ENCODE assay signal across 20 cellular contexts in genomic region chr20:32780278-32780677, GRCh38. TPM values are rescaled to one million over a fixed set of nuclear protein-coding genes. Genes with fewer than 3 reads are reported as not detected.
A peak's percentile ranks its signal among the peaks of the same experiment; 100 is the strongest.
DNase-seq lines count a peak whose midpoint lies in the region; ATAC-seq, FAIRE-seq and TF ChIP-seq lines count a peak whose summit lies in the region.
"Had no signal": no experiment of that assay in that cellular context is flagged by ENCODE, and none has a peak within 500 bp of the region (broad histone marks: within the 10 kb centered on the region; RNA-seq: fewer than 3 reads in every experiment).

No MANE protein-coding gene starts in this region.

- WGBS in H9 (ENCODE audit: extremely low coverage, insufficient read length, low lambda C conversion rate), result no CpG with 5 or more reads among the region's 16 CpGs
- 93% methylated on average over 16 of the region's 16 CpGs; no CpG with 5 or more reads in 1 of the 2 experiments for WGBS in H1 (ENCODE audit: extremely low coverage in 1 of 2, insufficient coverage in 1 of 2, insufficient read length in 1 of 2, insufficient replicate concordance in 2 of 2, low coverage in 1 of 2, low lambda C conversion rate in 2 of 2, missing lambda C conversion rate in 1 of 2), 2 experiments
- WGBS in mesenchymal stem cell, result 95% methylated on average over 16 of the region's 16 CpGs

- H4K5ac ChIP-seq in H9 (ENCODE audit: insufficient read length, low read depth, low read length), result no peak overlapping the region
- H4K5ac ChIP-seq in H1 (ENCODE audit: insufficient read length, low read depth, low read length), result no peak overlapping the region

- TF ChIP-seq CTCF in H9 (conservative IDR thresholded peaks at IDR 0.05) (no peak), H1 (IDR thresholded peaks at IDR 0.05; ENCODE audit: control extremely low read depth in 1 of 3, insufficient read depth in 1 of 3, low read depth in 1 of 3, low read length in 3 of 3) (no peak), neural cell (IDR thresholded peaks at IDR 0.05; ENCODE audit: poor library complexity, severe bottlenecking) (no peak)

- no peaks in the 10 kb centered on the region for H4K20me1 ChIP-seq in BLaER1
- H4K20me1 ChIP-seq in H9 (ENCODE audit: control insufficient read depth, insufficient read depth, insufficient read length), result peaks cover 2% of the 10 kb centered on the region
- peaks cover 60% of the 10 kb centered on the region in 2 experiments for H4K20me1 ChIP-seq in H1 (replicated peaks in 1 of 2; ENCODE audit: control insufficient read depth in 1 of 2, insufficient read depth in 2 of 2, low read length in 2 of 2)
- no peaks in the 10 kb centered on the region for H4K20me1 ChIP-seq in neural cell (ENCODE audit: insufficient read depth)

- no peak overlapping the region for H3K18ac ChIP-seq in H9 (ENCODE audit: insufficient read length, low read depth, low read length)
- H3K18ac ChIP-seq in H1 (ENCODE audit: extremely low read depth, low read length), result no peak overlapping the region; the same call in 1 of the 2 replicates
- no peak overlapping the region for H3K18ac ChIP-seq in mesenchymal stem cell (ENCODE audit: low read depth in 1 of 2, low read length in 2 of 2)

- POLR2A ChIA-PET in H1 (lab: Charles Lee; ENCODE audit: partially characterized antibody), result interaction anchor here (0.7 to 9.3 kb wide), 8 partner anchors 10 to 107 kb away, joined by 3 to 209 read pairs (median 4); partner anchors contain the start of genes C20orf203 and DNMT3B
- POLR2A ChIA-PET in naive thymus-derived CD4-positive, alpha-beta T cell (lab: Charles Lee), result no interaction called here

- H2BK5ac ChIP-seq in H9 (ENCODE audit: insufficient read length, low read length), result no peak overlapping the region
- H2BK5ac ChIP-seq in H1 (ENCODE audit: low read depth, low read length), result peak overlapping the region; percentile 57; the same call in 1 of the 2 replicates
- H2BK5ac ChIP-seq in mesenchymal stem cell (ENCODE audit: low read depth, low read length, poor library complexity, severe bottlenecking), result no peak overlapping the region

- H3K27me3 Mint-ChIP-seq in H9 (ENCODE audit: low read depth), result no peaks in the 10 kb centered on the region; the same call in 1 of the 2 replicates
- H3K27me3 Mint-ChIP-seq in naive thymus-derived CD4-positive, alpha-beta T cell, result no peaks in the 10 kb centered on the region
- H3K27me3 Mint-ChIP-seq: CD4-positive, CD25-positive, alpha-beta regulatory T cell had no signal

- no peaks in the 10 kb centered on the region for H3K9me2 ChIP-seq in neural cell (ENCODE audit: insufficient read depth, low read length)

- no peak for TF ChIP-seq RAD21 in H1 (IDR thresholded peaks at IDR 0.05 in 1 of 2, conservative IDR thresholded peaks at IDR 0.05 in 1 of 2; ENCODE audit: low read depth in 2 of 2, low read length in 2 of 2)
- no peak for TF ChIP-seq RAD21 in neural cell (conservative IDR thresholded peaks at IDR 0.05)

- H3K23ac ChIP-seq in H9 (ENCODE audit: insufficient read length, low read depth, low read length) (no peak overlapping the region), H1 (ENCODE audit: insufficient read length) (no peak overlapping the region), mesenchymal stem cell (ENCODE audit: low read length in 2 of 2) (no peak overlapping the region)

- no peak overlapping the region for H2AFZ ChIP-seq in H9 (ENCODE audit: low read length)
- H2AFZ ChIP-seq in H1 (ENCODE audit: low read length), result no peak overlapping the region
- no peak overlapping the region for H2AFZ ChIP-seq in neural cell (ENCODE audit: low read depth, low read length)
- no peak overlapping the region for H2AFZ ChIP-seq in mesenchymal stem cell (ENCODE audit: low read depth, low read length)

- H3K36me3 ChIP-seq in BLaER1, result peaks cover 10% of the 10 kb centered on the region; the same call in 1 of the 2 replicates
- peaks cover 45 to 93% (median 55%) of the 10 kb centered on the region in 4 experiments for H3K36me3 ChIP-seq in H1 (ENCODE audit: control insufficient read depth in 2 of 4, insufficient read depth in 4 of 4, low read length in 3 of 4)
- no peaks in the 10 kb centered on the region for H3K36me3 ChIP-seq in neural cell (ENCODE audit: insufficient read depth, low read length)
- H3K36me3 ChIP-seq in naive thymus-derived CD4-positive, alpha-beta T cell (ENCODE audit: control insufficient read depth in 2 of 3, insufficient read depth in 3 of 3, low read length in 3 of 3), result no peaks in the 10 kb centered on the region
- H3K36me3 ChIP-seq in mesenchymal stem cell (ENCODE audit: control insufficient read depth in 1 of 2, insufficient read depth in 2 of 2, low read depth in 1 of 2, low read length in 2 of 2), result peaks cover 14 to 28% of the 10 kb centered on the region in 2 experiments

- intact Hi-C loops in naive thymus-derived CD4-positive, alpha-beta T cell (cut with micrococcal nuclease), result no loop called here

- H3K27me3 ChIP-seq in BLaER1 (no peaks in the 10 kb centered on the region), H9 (ENCODE audit: insufficient read depth, low read length) (no peaks in the 10 kb centered on the region), H1 (replicated peaks in 1 of 4; ENCODE audit: control insufficient read depth in 3 of 4, extremely low read depth in 1 of 4, insufficient read depth in 3 of 4, low read length in 3 of 4) (no peaks in the 10 kb centered on the region), neural cell (ENCODE audit: insufficient read depth, low read depth, low read length) (no peaks in the 10 kb centered on the region), mesenchymal stem cell (ENCODE audit: control insufficient read depth in 1 of 2, insufficient read depth in 1 of 2, low read length in 2 of 2) (no peaks in the 10 kb centered on the region)
- H3K27me3 ChIP-seq in naive thymus-derived CD4-positive, alpha-beta T cell (ENCODE audit: control insufficient read depth in 2 of 2, insufficient read depth in 2 of 2, low read length in 2 of 2), result no peaks in the 10 kb centered on the region
- H3K27me3 ChIP-seq: MG63, SJCRH30 had no signal

- TF ChIP-seq POLR2A in H1 (IDR thresholded peaks at IDR 0.05; ENCODE audit: control extremely low read depth in 1 of 2, low read depth in 2 of 2, low read length in 2 of 2), result no peak

- no peak overlapping the region for H4K8ac ChIP-seq in H9 (replicated peaks; ENCODE audit: insufficient read length, low read depth, low read length)
- H4K8ac ChIP-seq in H1 (ENCODE audit: extremely low read depth, insufficient read depth, low read length), result no peak overlapping the region
- H4K8ac ChIP-seq in mesenchymal stem cell (ENCODE audit: low read length), result no peak overlapping the region

- no peaks in the 10 kb centered on the region for H3K9me3 ChIP-seq in BLaER1
- no peaks in the 10 kb centered on the region for H3K9me3 ChIP-seq in H9 (ENCODE audit: control insufficient read depth, low read depth, low read length)
- no peaks in the 10 kb centered on the region for H3K9me3 ChIP-seq in H1 (ENCODE audit: insufficient read depth in 2 of 2, low read depth in 1 of 2, low read length in 1 of 2)
- no peaks in the 10 kb centered on the region for H3K9me3 ChIP-seq in neural cell (ENCODE audit: low read length)
- H3K9me3 ChIP-seq in naive thymus-derived CD4-positive, alpha-beta T cell (ENCODE audit: control insufficient read depth in 2 of 3, low read length in 3 of 3), result no peaks in the 10 kb centered on the region
- H3K9me3 ChIP-seq in mesenchymal stem cell (ENCODE audit: control insufficient read depth, low read length), result no peaks in the 10 kb centered on the region
- H3K9me3 ChIP-seq: MG63, SJCRH30 had no signal

- H3K23me2 ChIP-seq in H9 (ENCODE audit: insufficient read length, low read depth, low read length, poor library complexity, severe bottlenecking) (no peaks in the 10 kb centered on the region), H1 (ENCODE audit: low read depth, low read length) (no peaks in the 10 kb centered on the region)

- no peak overlapping the region for H2BK12ac ChIP-seq in H9 (ENCODE audit: insufficient read length, low read depth, low read length)
- no peak overlapping the region for H2BK12ac ChIP-seq in H1 (ENCODE audit: low read depth, low read length)
- no peak overlapping the region for H2BK12ac ChIP-seq in mesenchymal stem cell (ENCODE audit: low read length in 2 of 2)

- H3K56ac ChIP-seq in H9 (ENCODE audit: insufficient read length, low read depth, low read length) (no peak overlapping the region), H1 (replicated peaks; ENCODE audit: insufficient read length, low read depth, low read length) (no peak overlapping the region)

- H3K4me3 Mint-ChIP-seq in H9, result no peak overlapping the region
- H3K4me3 Mint-ChIP-seq in naive thymus-derived CD4-positive, alpha-beta T cell, result no peak overlapping the region
- H3K4me3 Mint-ChIP-seq: CD4-positive, CD25-positive, alpha-beta regulatory T cell had no signal

- TF ChIP-seq EP300 in H1 (IDR thresholded peaks at IDR 0.05; ENCODE audit: borderline replicate concordance in 1 of 2, low read depth in 2 of 2, low read length in 2 of 2) (no peak), neural cell (conservative IDR thresholded peaks at IDR 0.05; ENCODE audit: poor library complexity, severe bottlenecking) (no peak)

- peak overlapping the region; percentile 44; the same call in 1 of the 2 replicates for H3K27ac ChIP-seq in BLaER1
- no peak overlapping the region for H3K27ac ChIP-seq in H9 (ENCODE audit: insufficient read length, low read depth, low read length)
- H3K27ac ChIP-seq in H1 (ENCODE audit: low read depth, low read length), result peak overlapping the region; percentile 73
- no peak overlapping the region for H3K27ac ChIP-seq in neural cell (ENCODE audit: low read length)
- H3K27ac ChIP-seq in naive thymus-derived CD4-positive, alpha-beta T cell (ENCODE audit: low read depth, low read length), result no peak overlapping the region
- H3K27ac ChIP-seq in mesenchymal stem cell (ENCODE audit: low read length, poor library complexity, severe bottlenecking), result no peak overlapping the region
- H3K27ac ChIP-seq: SJCRH30 had no signal

- H3K9me3 Mint-ChIP-seq in H9, result no peaks in the 10 kb centered on the region
- no peaks in the 10 kb centered on the region for H3K9me3 Mint-ChIP-seq in naive thymus-derived CD4-positive, alpha-beta T cell
- H3K9me3 Mint-ChIP-seq: CD4-positive, CD25-positive, alpha-beta regulatory T cell had no signal

- H3K4ac ChIP-seq in H9 (ENCODE audit: low read depth, low read length), result no peak overlapping the region
- no peak overlapping the region for H3K4ac ChIP-seq in H1 (replicated peaks; ENCODE audit: insufficient read length, low read depth, low read length)
- H3K4ac ChIP-seq in mesenchymal stem cell (ENCODE audit: low read depth in 1 of 2, low read length in 2 of 2), result no peak overlapping the region

- DNase-seq in H9, result no peak
- no peak for DNase-seq in H1 (ENCODE audit: low read depth in 1 of 2, low spot score in 2 of 2)
- DNase-seq in naive thymus-derived CD4-positive, alpha-beta T cell, result no peak
- no peak for DNase-seq in NCI-H510A treated with DMSO at 0.1 percent for 48 hours (lab: John Stamatoyannopoulos, UW)
- no peak for DNase-seq in effector CD8-positive, alpha-beta T cell (lab: John Stamatoyannopoulos, UW)
- DNase-seq in mesenchymal stem cell, result no peak
- DNase-seq: CD4-positive, CD25-positive, alpha-beta regulatory T cell; EL; GF-D8; MG63; NCI-H1048; NCI-H524 treated with DMSO at 0.1 percent for 48 hours; OCI-M1; SJCRH30 had no signal

- H2BK15ac ChIP-seq in H9 (ENCODE audit: low read depth, low read length) (no peak overlapping the region), H1 (ENCODE audit: low read length) (no peak overlapping the region), mesenchymal stem cell (ENCODE audit: low read depth, poor library complexity, severe bottlenecking) (no peak overlapping the region)

- peaks cover 58 to 69% of the 10 kb centered on the region in 2 experiments for H3K4me1 Mint-ChIP-seq in H9
- peaks cover 3 to 33% (median 29%) of the 10 kb centered on the region in 7 donors for H3K4me1 Mint-ChIP-seq in naive thymus-derived CD4-positive, alpha-beta T cell

- peaks cover 31% of the 10 kb centered on the region; the same call in 1 of the 2 replicates for H3K79me2 ChIP-seq in H9 (ENCODE audit: insufficient read depth, low read length)
- H3K79me2 ChIP-seq in H1 (ENCODE audit: control insufficient read depth in 1 of 2, insufficient read depth in 2 of 2, low read length in 2 of 2), result peaks cover 26 to 95% of the 10 kb centered on the region in 2 experiments
- peaks cover 2% of the 10 kb centered on the region for H3K79me2 ChIP-seq in neural cell (replicated peaks; ENCODE audit: insufficient read depth, low read length)

- H3K36me3 Mint-ChIP-seq in H9 (ENCODE audit: insufficient read depth in 1 of 3, low read depth in 3 of 3), result peaks cover 63 to 96% (median 81%) of the 10 kb centered on the region in 3 experiments
- peaks cover 0 to 9% (median 0%) of the 10 kb centered on the region in 5 donors for H3K36me3 Mint-ChIP-seq in naive thymus-derived CD4-positive, alpha-beta T cell
- H3K36me3 Mint-ChIP-seq: CD4-positive, CD25-positive, alpha-beta regulatory T cell had no signal

- ATAC-seq in naive thymus-derived CD4-positive, alpha-beta T cell, result no peak
- ATAC-seq: HCT116 had no signal

- H3K4me1 ChIP-seq in BLaER1 (peaks cover 73% of the 10 kb centered on the region), H9 (ENCODE audit: insufficient read depth, low read length) (peaks cover 3% of the 10 kb centered on the region; the same call in 1 of the 2 replicates), H1 (replicated peaks in 1 of 4; ENCODE audit: control insufficient read depth in 3 of 4, insufficient read depth in 4 of 4, low read length in 3 of 4) (peaks cover 20 to 44% (median 29%) of the 10 kb centered on the region in 4 experiments), mesenchymal stem cell (ENCODE audit: control insufficient read depth, insufficient read depth, low read depth, low read length) (peaks cover 17% of the 10 kb centered on the region)
- H3K4me1 ChIP-seq in naive thymus-derived CD4-positive, alpha-beta T cell (ENCODE audit: control insufficient read depth in 2 of 2, insufficient read depth in 2 of 2, low read length in 2 of 2), result no peaks in the 10 kb centered on the region

- H3K9ac ChIP-seq in BLaER1, result 0 out of 2 replicates have a peak overlapping the region, but pooled peaks have one; percentile 6
- H3K9ac ChIP-seq in H9 (ENCODE audit: extremely low read depth, insufficient read length, low read length), result no peak overlapping the region
- H3K9ac ChIP-seq in H1 (replicated peaks in 1 of 4; ENCODE audit: extremely low read depth in 1 of 4, low read depth in 3 of 4, low read length in 3 of 4), result no peak overlapping the region; a peak in 1 of 7 replicates
- no peak overlapping the region for H3K9ac ChIP-seq in neural cell (ENCODE audit: low read length)
- no peak overlapping the region for H3K9ac ChIP-seq in mesenchymal stem cell (ENCODE audit: low read length)

- H4K91ac ChIP-seq in H9 (ENCODE audit: insufficient read length, low read depth, low read length), result no peak overlapping the region
- H4K91ac ChIP-seq in H1 (replicated peaks; ENCODE audit: insufficient read length, low read length), result no peak overlapping the region
- H4K91ac ChIP-seq in mesenchymal stem cell (ENCODE audit: low read length), result no peak overlapping the region

- H2BK120ac ChIP-seq in H9 (ENCODE audit: low read depth, low read length, poor library complexity, severe bottlenecking) (no peak overlapping the region), H1 (replicated peaks; ENCODE audit: low read depth, low read length) (no peak overlapping the region), mesenchymal stem cell (ENCODE audit: low read depth, low read length) (no peak overlapping the region)

- H3K79me1 ChIP-seq in H9 (ENCODE audit: insufficient read depth, low read depth, low read length, poor library complexity, severe bottlenecking) (peaks cover 3% of the 10 kb centered on the region), H1 (ENCODE audit: low read depth, low read length) (peaks cover 10% of the 10 kb centered on the region), mesenchymal stem cell (replicated peaks; ENCODE audit: low read length, poor library complexity, severe bottlenecking) (peaks cover 13% of the 10 kb centered on the region)

- no peaks in the 10 kb centered on the region for H3F3A ChIP-seq in neural cell (ENCODE audit: insufficient read depth, low read length, poor library complexity, severe bottlenecking)

- no peak overlapping the region for H3T11ph ChIP-seq in H9 (ENCODE audit: low read length)

- H3K14ac ChIP-seq in H9 (ENCODE audit: insufficient read depth, low read length), result no peak overlapping the region
- H3K14ac ChIP-seq in H1 (ENCODE audit: insufficient read length), result no peak overlapping the region
- no peak overlapping the region for H3K14ac ChIP-seq in mesenchymal stem cell (ENCODE audit: low read length in 2 of 2)

- H3K4me3 ChIP-seq in BLaER1 (no peak overlapping the region), H1 (ENCODE audit: extremely low read depth in 1 of 4, insufficient read depth in 2 of 4, low read depth in 3 of 4, low read length in 4 of 4) (no peak overlapping the region; a peak in 1 of 8 replicates), neural cell (ENCODE audit: low read length) (peak overlapping the region; percentile 10), mesenchymal stem cell (ENCODE audit: insufficient read depth in 1 of 2, low read depth in 1 of 2, low read length in 2 of 2) (no peak overlapping the region)
- no peak overlapping the region for H3K4me3 ChIP-seq in naive thymus-derived CD4-positive, alpha-beta T cell (ENCODE audit: low read length)
- H3K4me3 ChIP-seq: K562, MG63, SJCRH30 had no signal

- peak overlapping the region; percentile 70 to 84 (median 80); a peak in 6 of 7 replicates for H3K27ac Mint-ChIP-seq in H9
- no peak overlapping the region for H3K27ac Mint-ChIP-seq in naive thymus-derived CD4-positive, alpha-beta T cell
- H3K27ac Mint-ChIP-seq: CD4-positive, CD25-positive, alpha-beta regulatory T cell had no signal

- H2BK20ac ChIP-seq in H9 (ENCODE audit: low read depth, low read length, poor library complexity, severe bottlenecking) (no peak overlapping the region), H1 (ENCODE audit: low read length) (no peak overlapping the region)

- peak overlapping the region; percentile 70 for H3K4me2 ChIP-seq in BLaER1
- H3K4me2 ChIP-seq in H9 (ENCODE audit: insufficient read depth, insufficient read length, low read length), result no peak overlapping the region
- H3K4me2 ChIP-seq in H1 (ENCODE audit: insufficient read depth in 1 of 2, low read depth in 2 of 2, low read length in 2 of 2), result peak overlapping the region in 1 of 2 experiments; percentile 7; a peak in 1 of 4 replicates
- no peak overlapping the region for H3K4me2 ChIP-seq in neural cell (ENCODE audit: low read length)
- H3K4me2 ChIP-seq in mesenchymal stem cell (ENCODE audit: low read length, poor library complexity, severe bottlenecking), result no peak overlapping the region

- no peak for FAIRE-seq in H1 (lab: Jason Lieb, UNC)
- FAIRE-seq: A204.1, K562, RCC 7860 had no signal

- H2AK5ac ChIP-seq in H9 (ENCODE audit: insufficient read length, low read length) (no peak overlapping the region), H1 (ENCODE audit: low read depth, low read length) (no peak overlapping the region), mesenchymal stem cell (ENCODE audit: low read length, severe bottlenecking) (no peak overlapping the region)

- CTCF ChIA-PET in H1 (lab: Charles Lee; ENCODE audit: partially characterized antibody), result interaction anchor here (1.0 to 9.4 kb wide), 5 partner anchors 10 to 103 kb away, joined by 3 to 221 read pairs (median 78); partner anchors contain the start of genes C20orf203 and COMMD7
- CTCF ChIA-PET in naive thymus-derived CD4-positive, alpha-beta T cell (lab: Charles Lee), result interaction anchor here (1.3 to 6.8 kb wide), 2 partner anchors 42 to 106 kb away, joined by 3 to 143 read pairs; partner anchors contain the start of gene C20orf203

RNA-seq across cellular contexts. Expression of gene DNMT3B, which starts 18.1 kb away (rescaled TPM):
- total RNA-seq in H9 (2021), result 980 and 996 TPM in 2 replicates
- 1,016 and 1,038 TPM in 2 replicates for total RNA-seq in H1 (2021; fragmentation: NEBNext Ultra II Directional; extraction: Animal tissue kit (Norgen Biotek cat#: 25700))
- 433 and 469 TPM in 2 replicates for polyA plus RNA-seq in H1 (2011; rRNA removed)
- 457 TPM for polyA plus RNA-seq in H1 (2011; cell fraction: cytosol; rRNA removed)
- 676 TPM for polyA plus RNA-seq in H1 (2011; cell fraction: nucleus; rRNA removed)
- polyA plus RNA-seq in H1 (2012, experiment 1 of 2), result 568 to 702 TPM (median 611 TPM) in 4 replicates
- 410 TPM for polyA plus RNA-seq in H1 (2012, experiment 2 of 2)
- polyA plus RNA-seq in H1 (2013, experiment 1 of 2), result 587 TPM
- polyA plus RNA-seq in H1 (2013, experiment 2 of 2), result 555 TPM
- 327 and 359 TPM in 2 replicates for polyA minus RNA-seq in H1 (2011; rRNA and poly(A)+ RNA removed)
- 389 TPM for polyA minus RNA-seq in H1 (2011; cell fraction: cytosol; rRNA and poly(A)+ RNA removed)
- 257 TPM for polyA minus RNA-seq in H1 (2011; cell fraction: nucleus; rRNA and poly(A)+ RNA removed)
- polyA plus RNA-seq in neural cell, result 8.7 and 9.0 TPM in 2 replicates
- polyA minus RNA-seq in neural cell, result 8.9 and 9.0 TPM in 2 replicates
- 1 to 10 TPM in 1 of 5 experiments, under 1 TPM in 4; 0.32 to 2.5 (median 0.66) TPM for total RNA-seq in naive thymus-derived CD4-positive, alpha-beta T cell
- polyA plus RNA-seq in naive thymus-derived CD4-positive, alpha-beta T cell, result under 1 TPM; 0.33 to 0.72 TPM
- polyA plus RNA-seq in mesenchymal stem cell (2013, experiment 1 of 2), result 3.1 TPM
- polyA plus RNA-seq in mesenchymal stem cell (2013, experiment 2 of 2), result 2.9 TPM

RNA-seq across cellular contexts. Expression of gene COMMD7, which starts 37.0 kb away (rescaled TPM):
- total RNA-seq in H9 (2021), result 65.0 and 66.1 TPM in 2 replicates
- total RNA-seq in H1 (2021; fragmentation: NEBNext Ultra II Directional; extraction: Animal tissue kit (Norgen Biotek cat#: 25700)), result 48.8 and 48.9 TPM in 2 replicates
- polyA plus RNA-seq in H1 (2011; rRNA removed) (39.4 and 39.8 TPM in 2 replicates), neural cell (35.6 and 49.7 TPM in 2 replicates)
- polyA plus RNA-seq in H1 (2011; cell fraction: cytosol; rRNA removed), result 41.8 TPM
- polyA plus RNA-seq in H1 (2011; cell fraction: nucleus; rRNA removed), result 37.4 TPM
- polyA plus RNA-seq in H1 (2012, experiment 1 of 2), result 37.7 to 43.8 TPM (median 39.0 TPM) in 4 replicates
- 51.1 TPM for polyA plus RNA-seq in H1 (2012, experiment 2 of 2)
- 50.4 TPM for polyA plus RNA-seq in H1 (2013, experiment 1 of 2)
- 48.5 TPM for polyA plus RNA-seq in H1 (2013, experiment 2 of 2)
- 26.8 and 28.1 TPM in 2 replicates for polyA minus RNA-seq in H1 (2011; rRNA and poly(A)+ RNA removed)
- polyA minus RNA-seq in H1 (2011; cell fraction: cytosol; rRNA and poly(A)+ RNA removed), result 16.2 TPM
- 27.2 TPM for polyA minus RNA-seq in H1 (2011; cell fraction: nucleus; rRNA and poly(A)+ RNA removed)
- polyA minus RNA-seq in neural cell, result 22.4 and 27.6 TPM in 2 replicates
- total RNA-seq in naive thymus-derived CD4-positive, alpha-beta T cell, result 10 to 100 TPM; 31.5 to 66.3 (median 40.3) TPM
- 100 to 1,000 TPM; 141 TPM for polyA plus RNA-seq in naive thymus-derived CD4-positive, alpha-beta T cell
- 75.5 TPM for polyA plus RNA-seq in mesenchymal stem cell (2013, experiment 1 of 2)
- polyA plus RNA-seq in mesenchymal stem cell (2013, experiment 2 of 2), result 79.7 TPM

RNA-seq across cellular contexts. Expression of gene MAPRE1, which starts 39.5 kb away (rescaled TPM):
- 286 and 289 TPM in 2 replicates for total RNA-seq in H9 (2021)
- total RNA-seq in H1 (2021; fragmentation: NEBNext Ultra II Directional; extraction: Animal tissue kit (Norgen Biotek cat#: 25700)), result 170 and 173 TPM in 2 replicates
- 51.9 and 74.5 TPM in 2 replicates for polyA plus RNA-seq in H1 (2011; rRNA removed)
- 98.6 TPM for polyA plus RNA-seq in H1 (2011; cell fraction: cytosol; rRNA removed)
- polyA plus RNA-seq in H1 (2011; cell fraction: nucleus; rRNA removed), result 20.6 TPM
- polyA plus RNA-seq in H1 (2012, experiment 1 of 2), result 98.2 to 158 TPM (median 111 TPM) in 4 replicates
- 22.4 TPM for polyA plus RNA-seq in H1 (2012, experiment 2 of 2)
- 83.8 TPM for polyA plus RNA-seq in H1 (2013, experiment 1 of 2)
- 85.3 TPM for polyA plus RNA-seq in H1 (2013, experiment 2 of 2)
- 78.7 and 87.3 TPM in 2 replicates for polyA minus RNA-seq in H1 (2011; rRNA and poly(A)+ RNA removed)
- polyA minus RNA-seq in H1 (2011; cell fraction: cytosol; rRNA and poly(A)+ RNA removed), result 59.3 TPM
- 32.8 TPM for polyA minus RNA-seq in H1 (2011; cell fraction: nucleus; rRNA and poly(A)+ RNA removed)
- polyA plus RNA-seq in neural cell, result 209 and 210 TPM in 2 replicates
- polyA minus RNA-seq in neural cell, result 188 and 226 TPM in 2 replicates
- 100 to 1,000 TPM in 3 of 5 experiments, 10 to 100 TPM in 2; 83.0 to 118 (median 107) TPM for total RNA-seq in naive thymus-derived CD4-positive, alpha-beta T cell
- 100 to 1,000 TPM in 1 of 2 donors, 10 to 100 TPM in 1; 91.3 to 105 TPM for polyA plus RNA-seq in naive thymus-derived CD4-positive, alpha-beta T cell
- polyA plus RNA-seq in mesenchymal stem cell (2013, experiment 1 of 2), result 75.9 TPM
- 76.3 TPM for polyA plus RNA-seq in mesenchymal stem cell (2013, experiment 2 of 2)

Comparison
In these comparisons a context has a peak if more than half of its experiments do, and no peak if none do; other contexts are left out.
1. H3K27ac ChIP-seq: peak in BLaER1 (single experiment) and H1 (single experiment); none in H9 (single experiment), neural cell (single experiment), naive thymus-derived CD4-positive, alpha-beta T cell (single experiment) and mesenchymal stem cell (single experiment).
2. H3K27ac Mint-ChIP-seq: peak in H9 (3 of 3); none in naive thymus-derived CD4-positive, alpha-beta T cell (0 of 9).
3. RNA of gene DNMT3B, which starts 18.1 kb away (total RNA-seq): 1,016 to 1,038 TPM in H1 and 980 to 996 TPM in H9; 0.32 to 2.5 TPM in naive thymus-derived CD4-positive, alpha-beta T cell; every median in the first group is over 100 times any median in the second.